In the genomic region with DNA sequence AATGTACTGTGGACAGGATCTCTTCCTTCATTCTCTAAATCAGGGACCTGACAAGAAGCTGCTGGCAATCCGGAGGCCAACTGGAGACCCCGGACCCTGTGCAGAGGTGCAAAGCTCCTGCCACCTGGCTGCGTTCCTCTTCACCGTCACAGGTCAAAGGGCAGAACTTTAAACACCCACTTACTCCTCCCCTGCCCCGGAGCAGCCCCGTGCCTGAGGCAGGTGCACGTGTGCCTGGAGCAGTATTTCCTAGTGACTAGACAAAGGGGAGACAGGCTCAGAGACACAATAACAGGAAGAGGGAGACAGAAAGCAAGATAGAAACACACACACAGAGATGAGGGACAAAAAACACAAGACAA, we compare ENCODE assay signal across 1 cellular context.
TF ChIP-seq lines count a peak whose summit lies in the region.

No MANE protein-coding gene starts in this region.

TF ChIP-seq in liver, 16 proteins besides CTCF, POLR2A, EP300 and RAD21 (continued from another document):
- TF ChIP-seq, protein P1, sequence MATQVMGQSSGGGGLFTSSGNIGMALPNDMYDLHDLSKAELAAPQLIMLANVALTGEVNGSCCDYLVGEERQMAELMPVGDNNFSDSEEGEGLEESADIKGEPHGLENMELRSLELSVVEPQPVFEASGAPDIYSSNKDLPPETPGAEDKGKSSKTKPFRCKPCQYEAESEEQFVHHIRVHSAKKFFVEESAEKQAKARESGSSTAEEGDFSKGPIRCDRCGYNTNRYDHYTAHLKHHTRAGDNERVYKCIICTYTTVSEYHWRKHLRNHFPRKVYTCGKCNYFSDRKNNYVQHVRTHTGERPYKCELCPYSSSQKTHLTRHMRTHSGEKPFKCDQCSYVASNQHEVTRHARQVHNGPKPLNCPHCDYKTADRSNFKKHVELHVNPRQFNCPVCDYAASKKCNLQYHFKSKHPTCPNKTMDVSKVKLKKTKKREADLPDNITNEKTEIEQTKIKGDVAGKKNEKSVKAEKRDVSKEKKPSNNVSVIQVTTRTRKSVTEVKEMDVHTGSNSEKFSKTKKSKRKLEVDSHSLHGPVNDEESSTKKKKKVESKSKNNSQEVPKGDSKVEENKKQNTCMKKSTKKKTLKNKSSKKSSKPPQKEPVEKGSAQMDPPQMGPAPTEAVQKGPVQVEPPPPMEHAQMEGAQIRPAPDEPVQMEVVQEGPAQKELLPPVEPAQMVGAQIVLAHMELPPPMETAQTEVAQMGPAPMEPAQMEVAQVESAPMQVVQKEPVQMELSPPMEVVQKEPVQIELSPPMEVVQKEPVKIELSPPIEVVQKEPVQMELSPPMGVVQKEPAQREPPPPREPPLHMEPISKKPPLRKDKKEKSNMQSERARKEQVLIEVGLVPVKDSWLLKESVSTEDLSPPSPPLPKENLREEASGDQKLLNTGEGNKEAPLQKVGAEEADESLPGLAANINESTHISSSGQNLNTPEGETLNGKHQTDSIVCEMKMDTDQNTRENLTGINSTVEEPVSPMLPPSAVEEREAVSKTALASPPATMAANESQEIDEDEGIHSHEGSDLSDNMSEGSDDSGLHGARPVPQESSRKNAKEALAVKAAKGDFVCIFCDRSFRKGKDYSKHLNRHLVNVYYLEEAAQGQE (IDR thresholded peaks at IDR 0.05) = peak; percentile 74
- TF ChIP-seq EGR1 (IDR thresholded peaks at IDR 0.05; ENCODE audit: low read depth in 2 of 2) = no peak
- peak; percentile 82 to 87 for TF ChIP-seq HNF4A (conservative IDR thresholded peaks at IDR 0.05)
- peak; percentile 69 for TF ChIP-seq SP1 (IDR thresholded peaks at IDR 0.05)
- no peak for TF ChIP-seq FOXA1 (IDR thresholded peaks at IDR 0.05)
- peak; percentile 13 for TF ChIP-seq HNF4G (IDR thresholded peaks at IDR 0.05)
- peak in 1 of 2 donors; percentile 17 for TF ChIP-seq RXRA (IDR thresholded peaks at IDR 0.05)
- no peak for TF ChIP-seq TAF1 (conservative IDR thresholded peaks at IDR 0.05)
- TF ChIP-seq JUND (IDR thresholded peaks at IDR 0.05) = peak in 1 of 2 donors; percentile 29
- no peak for TF ChIP-seq FOXA2 (IDR thresholded peaks at IDR 0.05)
- TF ChIP-seq, protein P2, sequence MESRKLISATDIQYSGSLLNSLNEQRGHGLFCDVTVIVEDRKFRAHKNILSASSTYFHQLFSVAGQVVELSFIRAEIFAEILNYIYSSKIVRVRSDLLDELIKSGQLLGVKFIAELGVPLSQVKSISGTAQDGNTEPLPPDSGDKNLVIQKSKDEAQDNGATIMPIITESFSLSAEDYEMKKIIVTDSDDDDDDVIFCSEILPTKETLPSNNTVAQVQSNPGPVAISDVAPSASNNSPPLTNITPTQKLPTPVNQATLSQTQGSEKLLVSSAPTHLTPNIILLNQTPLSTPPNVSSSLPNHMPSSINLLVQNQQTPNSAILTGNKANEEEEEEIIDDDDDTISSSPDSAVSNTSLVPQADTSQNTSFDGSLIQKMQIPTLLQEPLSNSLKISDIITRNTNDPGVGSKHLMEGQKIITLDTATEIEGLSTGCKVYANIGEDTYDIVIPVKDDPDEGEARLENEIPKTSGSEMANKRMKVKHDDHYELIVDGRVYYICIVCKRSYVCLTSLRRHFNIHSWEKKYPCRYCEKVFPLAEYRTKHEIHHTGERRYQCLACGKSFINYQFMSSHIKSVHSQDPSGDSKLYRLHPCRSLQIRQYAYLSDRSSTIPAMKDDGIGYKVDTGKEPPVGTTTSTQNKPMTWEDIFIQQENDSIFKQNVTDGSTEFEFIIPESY (IDR thresholded peaks at IDR 0.05) = no peak
- TF ChIP-seq, protein P3, sequence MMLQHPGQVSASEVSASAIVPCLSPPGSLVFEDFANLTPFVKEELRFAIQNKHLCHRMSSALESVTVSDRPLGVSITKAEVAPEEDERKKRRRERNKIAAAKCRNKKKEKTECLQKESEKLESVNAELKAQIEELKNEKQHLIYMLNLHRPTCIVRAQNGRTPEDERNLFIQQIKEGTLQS (IDR thresholded peaks at IDR 0.05) = no peak
